In genomic region chr11:119121008-119121810, GRCh38 we compare ENCODE assay signal across 1 cellular context.
TF ChIP-seq lines count a peak whose summit lies in the region.

A gene with protein sequence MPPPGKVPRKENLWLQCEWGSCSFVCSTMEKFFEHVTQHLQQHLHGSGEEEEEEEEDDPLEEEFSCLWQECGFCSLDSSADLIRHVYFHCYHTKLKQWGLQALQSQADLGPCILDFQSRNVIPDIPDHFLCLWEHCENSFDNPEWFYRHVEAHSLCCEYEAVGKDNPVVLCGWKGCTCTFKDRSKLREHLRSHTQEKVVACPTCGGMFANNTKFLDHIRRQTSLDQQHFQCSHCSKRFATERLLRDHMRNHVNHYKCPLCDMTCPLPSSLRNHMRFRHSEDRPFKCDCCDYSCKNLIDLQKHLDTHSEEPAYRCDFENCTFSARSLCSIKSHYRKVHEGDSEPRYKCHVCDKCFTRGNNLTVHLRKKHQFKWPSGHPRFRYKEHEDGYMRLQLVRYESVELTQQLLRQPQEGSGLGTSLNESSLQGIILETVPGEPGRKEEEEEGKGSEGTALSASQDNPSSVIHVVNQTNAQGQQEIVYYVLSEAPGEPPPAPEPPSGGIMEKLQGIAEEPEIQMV (plus strand): TSS chr11:119121580. CDS start chr11:119126945, 5,365 bp downstream.

TF ChIP-seq in GM12878, 131 proteins besides CTCF, POLR2A, EP300 and RAD21 (continued from another document and continues in another):
- TF ChIP-seq ZBTB11 (CRISPR knock-in tag; IDR thresholded peaks at IDR 0.05) = no peak
- no peak for TF ChIP-seq NFIC (IDR thresholded peaks at IDR 0.05; ENCODE audit: low read depth, low read length)
- peak; percentile 89 to 96 for TF ChIP-seq BHLHE40 (IDR thresholded peaks at IDR 0.05; ENCODE audit: borderline replicate concordance in 1 of 2, low read depth in 2 of 2, low read length in 1 of 2)
- TF ChIP-seq CHD1 (IDR thresholded peaks at IDR 0.05; ENCODE audit: low read depth, low read length) = no peak
- TF ChIP-seq BACH1 (IDR thresholded peaks at IDR 0.05; ENCODE audit: borderline replicate concordance) = peak; percentile 8; the same call in 1 of the 2 replicates
- TF ChIP-seq POU2F2 (IDR thresholded peaks at IDR 0.05; ENCODE audit: borderline replicate concordance, low read depth, low read length) = no peak
- TF ChIP-seq KLF5 (IDR thresholded peaks at IDR 0.05; ENCODE audit: partially characterized antibody) = peak; percentile 23
- no peak for TF ChIP-seq CBX5 (IDR thresholded peaks at IDR 0.05; ENCODE audit: low read depth)
- TF ChIP-seq POLR2AphosphoS2 (IDR thresholded peaks at IDR 0.05; ENCODE audit: low read depth, low read length) = peak; percentile 85
- no peak for TF ChIP-seq SUZ12 (IDR thresholded peaks at IDR 0.05; ENCODE audit: unreplicated experiment)
- TF ChIP-seq FOXK2 (IDR thresholded peaks at IDR 0.05) = 0 out of 2 replicates have a peak, but pooled peaks have one; percentile 38
- TF ChIP-seq ZSCAN29 (IDR thresholded peaks at IDR 0.05) = no peak
- no peak for TF ChIP-seq NR2F1 (conservative IDR thresholded peaks at IDR 0.05)
- TF ChIP-seq HCFC1 (IDR thresholded peaks at IDR 0.05; ENCODE audit: low read length) = peak; percentile 32; the same call in 1 of the 2 replicates
- TF ChIP-seq MTA3 (IDR thresholded peaks at IDR 0.05; ENCODE audit: borderline replicate concordance, low read length) = no peak
- 0 out of 2 replicates have a peak, but pooled peaks have one; percentile 76 for TF ChIP-seq ESRRA (IDR thresholded peaks at IDR 0.05; ENCODE audit: low read length)
- TF ChIP-seq ZNF274 (IDR thresholded peaks at IDR 0.05; ENCODE audit: insufficient read depth, insufficient read length) = no peak
- TF ChIP-seq SREBF2 (IDR thresholded peaks at IDR 0.05; ENCODE audit: low read length) = no peak
- TF ChIP-seq HDAC2 (IDR thresholded peaks at IDR 0.05) = no peak
- TF ChIP-seq, protein P1, sequence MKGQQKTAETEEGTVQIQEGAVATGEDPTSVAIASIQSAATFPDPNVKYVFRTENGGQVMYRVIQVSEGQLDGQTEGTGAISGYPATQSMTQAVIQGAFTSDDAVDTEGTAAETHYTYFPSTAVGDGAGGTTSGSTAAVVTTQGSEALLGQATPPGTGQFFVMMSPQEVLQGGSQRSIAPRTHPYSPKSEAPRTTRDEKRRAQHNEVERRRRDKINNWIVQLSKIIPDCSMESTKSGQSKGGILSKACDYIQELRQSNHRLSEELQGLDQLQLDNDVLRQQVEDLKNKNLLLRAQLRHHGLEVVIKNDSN (IDR thresholded peaks at IDR 0.05; ENCODE audit: borderline replicate concordance, extremely low read length, insufficient read depth, low read depth, low read length) = peak; percentile 95
- peak; percentile 97 for TF ChIP-seq RAD51 (IDR thresholded peaks at IDR 0.05)
- TF ChIP-seq FOS (IDR thresholded peaks at IDR 0.05; ENCODE audit: borderline replicate concordance, extremely low read depth, insufficient read length) = peak; percentile 71
- peak; percentile 98 for TF ChIP-seq IKZF1 (conservative IDR thresholded peaks at IDR 0.05)
- no peak for TF ChIP-seq RBBP5 (conservative IDR thresholded peaks at IDR 0.05)
- 0 out of 2 replicates have a peak, but pooled peaks have one; percentile 32 for TF ChIP-seq ZNF207 (IDR thresholded peaks at IDR 0.05; ENCODE audit: borderline replicate concordance)
- TF ChIP-seq MLLT1 (IDR thresholded peaks at IDR 0.05) = peak; percentile 21; the same call in 1 of the 2 replicates
- TF ChIP-seq SMC3 (IDR thresholded peaks at IDR 0.05; ENCODE audit: borderline replicate concordance, low read length) = no peak
- TF ChIP-seq CEBPB (IDR thresholded peaks at IDR 0.05; ENCODE audit: borderline replicate concordance in 1 of 2, low read depth in 2 of 2, low read length in 2 of 2) = no peak
- TF ChIP-seq USF2 (IDR thresholded peaks at IDR 0.05; ENCODE audit: borderline replicate concordance, low read depth, low read length) = peak; percentile 93
- TF ChIP-seq, protein P2, sequence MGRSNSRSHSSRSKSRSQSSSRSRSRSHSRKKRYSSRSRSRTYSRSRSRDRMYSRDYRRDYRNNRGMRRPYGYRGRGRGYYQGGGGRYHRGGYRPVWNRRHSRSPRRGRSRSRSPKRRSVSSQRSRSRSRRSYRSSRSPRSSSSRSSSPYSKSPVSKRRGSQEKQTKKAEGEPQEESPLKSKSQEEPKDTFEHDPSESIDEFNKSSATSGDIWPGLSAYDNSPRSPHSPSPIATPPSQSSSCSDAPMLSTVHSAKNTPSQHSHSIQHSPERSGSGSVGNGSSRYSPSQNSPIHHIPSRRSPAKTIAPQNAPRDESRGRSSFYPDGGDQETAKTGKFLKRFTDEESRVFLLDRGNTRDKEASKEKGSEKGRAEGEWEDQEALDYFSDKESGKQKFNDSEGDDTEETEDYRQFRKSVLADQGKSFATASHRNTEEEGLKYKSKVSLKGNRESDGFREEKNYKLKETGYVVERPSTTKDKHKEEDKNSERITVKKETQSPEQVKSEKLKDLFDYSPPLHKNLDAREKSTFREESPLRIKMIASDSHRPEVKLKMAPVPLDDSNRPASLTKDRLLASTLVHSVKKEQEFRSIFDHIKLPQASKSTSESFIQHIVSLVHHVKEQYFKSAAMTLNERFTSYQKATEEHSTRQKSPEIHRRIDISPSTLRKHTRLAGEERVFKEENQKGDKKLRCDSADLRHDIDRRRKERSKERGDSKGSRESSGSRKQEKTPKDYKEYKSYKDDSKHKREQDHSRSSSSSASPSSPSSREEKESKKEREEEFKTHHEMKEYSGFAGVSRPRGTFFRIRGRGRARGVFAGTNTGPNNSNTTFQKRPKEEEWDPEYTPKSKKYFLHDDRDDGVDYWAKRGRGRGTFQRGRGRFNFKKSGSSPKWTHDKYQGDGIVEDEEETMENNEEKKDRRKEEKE (IDR thresholded peaks at IDR 0.05) = no peak
- TF ChIP-seq TCF7 (IDR thresholded peaks at IDR 0.05; ENCODE audit: borderline replicate concordance) = no peak
- TF ChIP-seq RUNX3 (IDR thresholded peaks at IDR 0.05; ENCODE audit: low read length) = no peak; the same call in 1 of the 2 replicates
- TF ChIP-seq ZBED1 (IDR thresholded peaks at IDR 0.05; ENCODE audit: borderline replicate concordance) = no peak
- no peak for TF ChIP-seq STAT3 (IDR thresholded peaks at IDR 0.05; ENCODE audit: low read depth, low read length)
- no peak for TF ChIP-seq WRNIP1 (IDR thresholded peaks at IDR 0.05; ENCODE audit: borderline replicate concordance, low read depth, low read length)
- TF ChIP-seq NR2C1 (IDR thresholded peaks at IDR 0.05) = no peak
- TF ChIP-seq NBN (IDR thresholded peaks at IDR 0.05) = peak; percentile 22
- TF ChIP-seq STAT1 (conservative IDR thresholded peaks at IDR 0.05) = no peak
- no peak for TF ChIP-seq YBX1 (IDR thresholded peaks at IDR 0.05)
- no peak for TF ChIP-seq FOXM1 (IDR thresholded peaks at IDR 0.05; ENCODE audit: low read depth, low read length)
- TF ChIP-seq IKZF2 (IDR thresholded peaks at IDR 0.05) = no peak
- no peak for TF ChIP-seq SKIL (IDR thresholded peaks at IDR 0.05; ENCODE audit: low read depth, poor library complexity, severe bottlenecking)
- TF ChIP-seq NFYA (IDR thresholded peaks at IDR 0.05; ENCODE audit: borderline replicate concordance, low read depth, low read length) = no peak; the same call in 1 of the 2 replicates
- TF ChIP-seq DPF2 (IDR thresholded peaks at IDR 0.05) = peak; percentile 85
- TF ChIP-seq TARDBP (IDR thresholded peaks at IDR 0.05; ENCODE audit: borderline replicate concordance) = no peak
- TF ChIP-seq RCOR1 (conservative IDR thresholded peaks at IDR 0.05; ENCODE audit: low read depth, low read length) = no peak
- peak; percentile 92 for TF ChIP-seq RELA (IDR thresholded peaks at IDR 0.05; ENCODE audit: borderline replicate concordance, partially characterized antibody)
- TF ChIP-seq, protein P3, sequence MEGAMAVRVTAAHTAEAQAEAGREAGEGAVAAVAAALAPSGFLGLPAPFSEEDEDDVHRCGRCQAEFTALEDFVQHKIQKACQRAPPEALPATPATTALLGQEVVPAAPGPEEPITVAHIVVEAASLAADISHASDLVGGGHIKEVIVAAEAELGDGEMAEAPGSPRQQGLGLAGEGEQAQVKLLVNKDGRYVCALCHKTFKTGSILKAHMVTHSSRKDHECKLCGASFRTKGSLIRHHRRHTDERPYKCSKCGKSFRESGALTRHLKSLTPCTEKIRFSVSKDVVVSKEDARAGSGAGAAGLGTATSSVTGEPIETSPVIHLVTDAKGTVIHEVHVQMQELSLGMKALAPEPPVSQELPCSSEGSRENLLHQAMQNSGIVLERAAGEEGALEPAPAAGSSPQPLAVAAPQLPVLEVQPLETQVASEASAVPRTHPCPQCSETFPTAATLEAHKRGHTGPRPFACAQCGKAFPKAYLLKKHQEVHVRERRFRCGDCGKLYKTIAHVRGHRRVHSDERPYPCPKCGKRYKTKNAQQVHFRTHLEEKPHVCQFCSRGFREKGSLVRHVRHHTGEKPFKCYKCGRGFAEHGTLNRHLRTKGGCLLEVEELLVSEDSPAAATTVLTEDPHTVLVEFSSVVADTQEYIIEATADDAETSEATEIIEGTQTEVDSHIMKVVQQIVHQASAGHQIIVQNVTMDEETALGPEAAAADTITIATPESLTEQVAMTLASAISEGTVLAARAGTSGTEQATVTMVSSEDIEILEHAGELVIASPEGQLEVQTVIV (IDR thresholded peaks at IDR 0.05; ENCODE audit: borderline replicate concordance, partially characterized antibody) = peak; percentile 79
